Comparison of ENCODE assay signal across 13 cellular contexts in genomic region chr3:99662838-99663570, GRCh38. TPM values are rescaled to one million over a fixed set of nuclear protein-coding genes. Genes with fewer than 3 reads are reported as not detected.
"Had no signal": no experiment of that assay in that cellular context is flagged by ENCODE, and none has a peak within 500 bp of the region (broad histone marks: within the 10 kb centered on the region; RNA-seq: fewer than 3 reads in every experiment).

No MANE protein-coding gene starts in this region.

- H3K27me3 ChIP-seq: gastrocnemius medialis had no signal

- DNase-seq: activated CD4-positive, alpha-beta T cell treated with anti-CD3 and anti-CD28 coated beads for 36 hours; activated CD4-positive, alpha-beta T cell treated with anti-CD3 and anti-CD28 coated beads, Interleukin-2, amount 50 U/mL, for 48 hours; activated gamma-delta T cell treated with Interleukin-2 at 50 U/mL for 16 hours; caudate nucleus; gastrocnemius medialis; head of caudate nucleus; immature natural killer cell; kidney glomerular epithelial cell; left ventricle myocardium inferior; naive thymus-derived CD8-positive, alpha-beta T cell; stimulated activated CD8-positive, alpha-beta memory T cell treated with anti-CD3 and anti-CD28 coated beads, Interleukin-4, amount 100 ng/mL, for 48 hours; stimulated activated naive CD4-positive, alpha-beta T cell had no signal

- H3K4me3 ChIP-seq: gastrocnemius medialis, left ventricle myocardium inferior had no signal

- H3K36me3 ChIP-seq: gastrocnemius medialis, left ventricle myocardium inferior had no signal

- H3K9me3 ChIP-seq: gastrocnemius medialis, left ventricle myocardium inferior had no signal

- H3K4me1 ChIP-seq: gastrocnemius medialis had no signal

- H3K27ac ChIP-seq: gastrocnemius medialis, left ventricle myocardium inferior had no signal

- ATAC-seq: activated CD4-positive, alpha-beta T cell treated with anti-CD3 and anti-CD28 coated beads for 36 hours; gastrocnemius medialis; naive thymus-derived CD8-positive, alpha-beta T cell had no signal

RNA-seq across cellular contexts. Expression of gene COL8A1, which starts 24.6 kb away (rescaled TPM):
- total RNA-seq: activated CD4-positive, alpha-beta T cell treated with anti-CD3 and anti-CD28 coated beads for 36 hours; T-helper 2 cell treated with Interferon-gamma antibody and Interleukin-4, amounts not matched to agents 100 ng/mL and 5 ng/mL, for 36 hours had no signal
- polyA plus RNA-seq: immature natural killer cell; naive thymus-derived CD8-positive, alpha-beta T cell had no signal
